Comparison of ENCODE assay signal across 9 cellular contexts in the genomic region with DNA sequence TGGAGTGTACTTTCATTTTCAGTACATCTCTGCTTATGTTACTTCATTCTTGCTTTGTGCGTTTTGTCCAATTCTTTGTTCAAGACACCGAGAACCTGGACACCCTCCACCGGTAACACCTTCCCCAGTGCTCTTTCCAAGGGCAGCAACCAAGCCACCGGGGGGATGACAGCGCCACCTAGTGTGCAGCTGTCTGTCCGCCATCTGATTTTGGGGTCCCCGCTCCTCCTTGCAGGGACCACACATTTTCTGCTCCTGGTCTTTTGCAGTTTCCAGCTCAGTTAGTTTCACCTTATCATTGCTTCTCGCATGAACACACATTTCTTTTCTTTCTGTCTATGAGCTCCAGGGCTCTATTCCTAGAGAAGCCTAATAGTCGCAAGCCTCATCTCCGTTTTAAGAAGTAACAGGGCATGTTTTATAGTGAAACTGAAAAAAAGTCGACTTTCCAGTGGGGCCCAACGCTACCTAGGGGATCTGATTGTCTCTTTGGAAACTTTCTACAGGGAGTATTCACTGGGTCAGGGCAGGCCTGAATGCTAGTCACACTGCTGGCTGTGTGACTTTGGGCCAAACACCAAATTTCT.
DNase-seq lines count a peak whose midpoint lies in the region; ATAC-seq and TF ChIP-seq lines count a peak whose summit lies in the region.
"Had no signal": no experiment of that assay in that cellular context is flagged by ENCODE, and none has a peak within 500 bp of the region (broad histone marks: within the 10 kb centered on the region; RNA-seq: fewer than 3 reads in every experiment).

No MANE protein-coding gene starts in this region.

- DNase-seq in GM10248 (ENCODE audit: extremely low spot score) (peak; percentile 61), SJCRH30 (peak; percentile 30 to 57), endothelial cell (ENCODE audit: low spot score) (peak; percentile 64), NCI-H2107 (lab: John Stamatoyannopoulos, UW) (no peak), NCI-H2081 (lab: John Stamatoyannopoulos, UW) (no peak)
- peak; percentile 23 for DNase-seq in stimulated activated CD4-positive, alpha-beta T cell treated with anti-CD3 and anti-CD28 coated beads, Interleukin-12 subunit alpha, Interleukin-12 subunit beta, amount 100 ng/mL, for 4 hours

- H3K4me3 ChIP-seq in SJCRH30: no peak overlapping the region

- POLR2A ChIA-PET in GM10248 (lab: Yijun Ruan, JAX): no interaction called here

- H3K4me3 Mint-ChIP-seq in endothelial cell (ENCODE audit: unreplicated experiment): no peak overlapping the region
- H3K4me3 Mint-ChIP-seq: dendritic cell treated with granulocyte-macrophage colony-stimulating factor and Interleukin-4, amounts not matched to agents 40 ng/mL and 50 ng/mL, for 4 days had no signal

- peaks cover 4% of the 10 kb centered on the region for H3K27me3 Mint-ChIP-seq in endothelial cell (ENCODE audit: unreplicated experiment)
- H3K27me3 Mint-ChIP-seq: dendritic cell treated with granulocyte-macrophage colony-stimulating factor and Interleukin-4, amounts not matched to agents 40 ng/mL and 50 ng/mL, for 4 days had no signal

- no peaks in the 10 kb centered on the region for H3K36me3 Mint-ChIP-seq in endothelial cell (ENCODE audit: low read depth, unreplicated experiment)

- peaks cover 7% of the 10 kb centered on the region for H3K4me1 Mint-ChIP-seq in endothelial cell (ENCODE audit: unreplicated experiment)

- H3K4me1 ChIP-seq in SJCRH30: no peaks in the 10 kb centered on the region

- H3K27me3 ChIP-seq in SJCRH30: no peaks in the 10 kb centered on the region

- no peaks in the 10 kb centered on the region for H3K9me3 Mint-ChIP-seq in endothelial cell (ENCODE audit: unreplicated experiment)
- H3K9me3 Mint-ChIP-seq: dendritic cell treated with granulocyte-macrophage colony-stimulating factor and Interleukin-4, amounts not matched to agents 40 ng/mL and 50 ng/mL, for 4 days had no signal

- no peak overlapping the region for H3K27ac ChIP-seq in 22Rv1
- no peak overlapping the region for H3K27ac ChIP-seq in SJCRH30

- H3K36me3 ChIP-seq in SJCRH30: no peaks in the 10 kb centered on the region

- TF ChIP-seq CTCF in 22Rv1 (IDR thresholded peaks at IDR 0.05) (peak; percentile 81), GM10248 (IDR thresholded peaks at IDR 0.05; ENCODE audit: control extremely low read depth, extremely low read depth, low read depth, missing control alignments) (peak; percentile 60), endothelial cell (IDR thresholded peaks at IDR 0.05; ENCODE audit: unreplicated experiment) (peak; percentile 72)

- no peaks in the 10 kb centered on the region for H3K9me3 ChIP-seq in SJCRH30 (replicated peaks)

- CTCF ChIA-PET in GM10248 (lab: Yijun Ruan, JAX): interaction anchor here (0.9 to 2.6 kb wide), 19 partner anchors 9 to 357 kb away, joined by 3 to 11 read pairs (median 5); no protein-coding TSS in a partner anchor

- no peak overlapping the region for H3K27ac Mint-ChIP-seq in endothelial cell (ENCODE audit: unreplicated experiment)
- H3K27ac Mint-ChIP-seq: dendritic cell treated with granulocyte-macrophage colony-stimulating factor and Interleukin-4, amounts not matched to agents 40 ng/mL and 50 ng/mL, for 4 days had no signal

- no peak for ATAC-seq in HG03521 (IDR thresholded peaks at IDR 0.05; ENCODE audit: unreplicated experiment)

Comparison
In these comparisons a context has a peak if more than half of its experiments do, and no peak if none do; other contexts are left out.
1. DNase-seq: peak in GM10248 (single experiment), SJCRH30 (2 of 2), endothelial cell (single experiment) and stimulated activated CD4-positive, alpha-beta T cell treated with anti-CD3 and anti-CD28 coated beads, Interleukin-12 subunit alpha, Interleukin-12 subunit beta, amount 100 ng/mL, for 4 hours (single experiment); none in NCI-H2107 (single experiment) and NCI-H2081 (0 of 2).
2. Peak in every context shown above with its lines, with median percentiles within 50 percentile points of each other: CTCF ChIP-seq.